In the genomic region with DNA sequence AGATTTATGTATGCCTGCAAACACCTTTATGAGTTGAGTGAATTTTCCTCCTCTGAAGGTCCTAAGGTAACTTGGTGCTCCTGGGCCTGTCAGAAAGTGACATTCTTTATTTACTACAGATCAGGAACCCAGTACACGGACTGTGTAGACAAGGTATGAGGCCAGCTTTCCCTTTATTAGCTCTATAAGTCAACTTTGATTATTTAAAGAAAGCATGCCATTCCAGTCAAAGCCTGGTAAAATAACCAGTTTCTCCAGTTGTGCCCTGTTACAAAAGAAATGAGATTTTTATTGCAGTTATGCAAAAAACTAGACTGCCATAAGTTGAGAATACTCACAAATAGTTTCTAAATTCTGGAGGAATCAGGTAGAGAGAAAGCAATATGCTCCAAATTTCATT, we compare ENCODE assay signal across 23 cellular contexts.
DNase-seq lines count a peak whose midpoint lies in the region; ATAC-seq and TF ChIP-seq lines count a peak whose summit lies in the region.
"Had no signal": no experiment of that assay in that cellular context is flagged by ENCODE, and none has a peak within 500 bp of the region (broad histone marks: within the 10 kb centered on the region; RNA-seq: fewer than 3 reads in every experiment).

No MANE protein-coding gene starts in this region.

- peaks cover 6% of the 10 kb centered on the region for H3K4me1 Mint-ChIP-seq in endodermal cell
- H3K4me1 Mint-ChIP-seq: CD14-positive monocyte; CD4-positive, alpha-beta memory T cell; CD4-positive, CD25-positive, alpha-beta regulatory T cell; CD8-positive, alpha-beta memory T cell had no signal

- WGBS in endodermal cell (ENCODE audit: insufficient coverage in 1 of 2, insufficient read length in 1 of 2), 2 experiments: 83 to 100% methylated on average over 1 of the region's 1 CpG

- H3K27me3 ChIP-seq in endodermal cell (ENCODE audit: control insufficient read depth, insufficient read depth, low read length, poor library complexity, severe bottlenecking): no peaks in the 10 kb centered on the region
- H3K27me3 ChIP-seq: BE2C, BLaER1 had no signal

- no peaks in the 10 kb centered on the region for H3K27me3 Mint-ChIP-seq in endodermal cell (ENCODE audit: insufficient read depth)

- no peak overlapping the region for H3K27ac ChIP-seq in endodermal cell (ENCODE audit: low read depth, low read length)
- H3K27ac ChIP-seq: BLaER1 had no signal

- H3K36me3 Mint-ChIP-seq in endodermal cell (ENCODE audit: low read depth): peaks cover 45% of the 10 kb centered on the region
- H3K36me3 Mint-ChIP-seq: CD14-positive monocyte; CD4-positive, alpha-beta memory T cell; CD4-positive, CD25-positive, alpha-beta regulatory T cell; CD8-positive, alpha-beta memory T cell had no signal

- no peak overlapping the region for H3K9ac ChIP-seq in endodermal cell (ENCODE audit: extremely low read depth, low read length, poor library complexity, severe bottlenecking)
- H3K9ac ChIP-seq: BLaER1 had no signal

- H3K9me3 ChIP-seq in endodermal cell (ENCODE audit: control insufficient read depth, low read length): peaks cover 49% of the 10 kb centered on the region
- H3K9me3 ChIP-seq: BE2C had no signal

- ATAC-seq in HG02571 (IDR thresholded peaks at IDR 0.05; ENCODE audit: unreplicated experiment): no peak
- no peak for ATAC-seq in GM18517 (IDR thresholded peaks at IDR 0.05; ENCODE audit: unreplicated experiment)
- ATAC-seq: GM12878 had no signal

- H3K4me3 ChIP-seq in endodermal cell (ENCODE audit: low read length): peak overlapping the region; percentile 25
- H3K4me3 ChIP-seq: BLaER1, GM12878 had no signal

- H3K4me3 Mint-ChIP-seq in endodermal cell: no peak overlapping the region
- H3K4me3 Mint-ChIP-seq: CD14-positive monocyte; CD4-positive, alpha-beta memory T cell; CD4-positive, CD25-positive, alpha-beta regulatory T cell; CD8-positive, alpha-beta memory T cell had no signal

- no peak overlapping the region for H3K27ac Mint-ChIP-seq in endodermal cell
- H3K27ac Mint-ChIP-seq: CD14-positive monocyte; CD4-positive, alpha-beta memory T cell; CD4-positive, CD25-positive, alpha-beta regulatory T cell; CD8-positive, alpha-beta memory T cell had no signal

- no peak for TF ChIP-seq CTCF in endodermal cell (conservative IDR thresholded peaks at IDR 0.05)

- no peaks in the 10 kb centered on the region for H3K36me3 ChIP-seq in endodermal cell (ENCODE audit: control insufficient read depth, insufficient read depth, low read length)
- H3K36me3 ChIP-seq: BE2C, BLaER1 had no signal

- DNase-seq in HT-29 (ENCODE audit: low spot score) (peak; percentile 46), endodermal cell (no peak)
- no peak for DNase-seq in stimulated activated CD4-positive, alpha-beta T cell treated with anti-CD3 and anti-CD28 coated beads, Interleukin-12 subunit alpha, Interleukin-12 subunit beta, amount 100 ng/mL, for 4 hours
- DNase-seq: 8988T; ACHN; BE2C; C1 segment of cervical spinal cord; CD4-positive, alpha-beta memory T cell; CD4-positive, CD25-positive, alpha-beta regulatory T cell; CD8-positive, alpha-beta memory T cell; COR-L47; DMS 273 treated with DMSO at 0.1 percent for 48 hours; DMS153; DMS53; DMS79; DND-41; EL; GDM1 had no signal

- H3K4me1 ChIP-seq in endodermal cell (ENCODE audit: control insufficient read depth, insufficient read depth, low read length): no peaks in the 10 kb centered on the region
- H3K4me1 ChIP-seq: BE2C, BLaER1 had no signal

- H3K9me3 Mint-ChIP-seq in endodermal cell: peaks cover 57% of the 10 kb centered on the region
